In genomic region chr2:176213406-176213805, GRCh38 we compare ENCODE assay signal across 7 cellular contexts. TPM values are rescaled to one million over a fixed set of nuclear protein-coding genes. Genes with fewer than 3 reads are reported as not detected.
"Had no signal": no experiment of that assay in that cellular context is flagged by ENCODE, and none has a peak within 500 bp of the region (broad histone marks: within the 10 kb centered on the region; RNA-seq: fewer than 3 reads in every experiment).

No MANE protein-coding gene starts in this region.

- H3K9me3 Mint-ChIP-seq: GM23338 had no signal

- DNase-seq: IMR-90, KG1 had no signal

- H3K27ac Mint-ChIP-seq: GM23338 had no signal

- H3K4me1 Mint-ChIP-seq: GM23338 had no signal

- H3K4me3 ChIP-seq: GM23338, HAP-1, K562 had no signal

- ATAC-seq: GM23338, HCT116, K562 had no signal

- H3K36me3 ChIP-seq: HAP-1 had no signal

- H3K4me3 Mint-ChIP-seq: GM23338 had no signal

RNA-seq across cellular contexts. Expression of gene HOXD1, which starts 24.9 kb away (rescaled TPM):
- total RNA-seq: GM23338, H1, IMR-90, K562 had no signal
- polyA plus RNA-seq: GM23338, IMR-90, K562 had no signal

RNA-seq across cellular contexts. Expression of gene HOXD3, which starts 56.3 kb away (rescaled TPM):
- total RNA-seq: GM23338, H1, IMR-90, K562 had no signal
- polyA plus RNA-seq: GM23338, H1, IMR-90, K562 had no signal
